Comparison of ENCODE assay signal across 22 cellular contexts in the genomic region with DNA sequence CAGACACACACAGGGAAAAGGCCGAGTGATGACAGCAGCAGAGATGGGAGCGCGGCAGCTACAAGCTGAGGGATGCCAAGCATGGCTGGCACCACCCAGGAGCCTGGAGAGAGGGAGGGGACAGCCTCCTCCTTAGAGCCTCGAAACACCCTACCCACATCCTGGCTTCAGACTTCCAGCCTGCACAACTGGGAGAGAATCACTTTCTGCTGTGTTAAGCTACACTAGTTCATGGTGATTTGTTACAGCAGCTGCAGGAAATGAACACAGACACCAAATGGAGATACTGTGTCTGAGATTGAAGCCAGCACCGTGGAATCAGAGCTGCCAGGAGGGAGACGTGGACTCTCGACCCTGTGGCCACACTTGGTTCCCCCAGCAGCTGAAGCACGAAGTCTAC. TPM values are rescaled to one million over a fixed set of nuclear protein-coding genes. Genes with fewer than 3 reads are reported as not detected.
A peak's percentile ranks its signal among the peaks of the same experiment; 100 is the strongest.
DNase-seq lines count a peak whose midpoint lies in the region; ATAC-seq and TF ChIP-seq lines count a peak whose summit lies in the region.
"Had no signal": no experiment of that assay in that cellular context is flagged by ENCODE, and none has a peak within 500 bp of the region (broad histone marks: within the 10 kb centered on the region; RNA-seq: fewer than 3 reads in every experiment).

No MANE protein-coding gene starts in this region.

- peaks cover 7% of the 10 kb centered on the region for H3K4me1 ChIP-seq in smooth muscle cell (ENCODE audit: low read depth)
- H3K4me1 ChIP-seq: uterus had no signal

- H3F3A ChIP-seq in smooth muscle cell (ENCODE audit: low read depth), result peaks cover 27% of the 10 kb centered on the region

- H3K9me3 Mint-ChIP-seq in activated CD8-positive, alpha-beta memory T cell treated with anti-CD3 and anti-CD28 coated beads, Interleukin-2, amount 10 ng/mL, durations not matched to agents 7 days and 5 days (ENCODE audit: low read depth), result no peaks in the 10 kb centered on the region
- H3K9me3 Mint-ChIP-seq in mesothelial cell of epicardium, result no peaks in the 10 kb centered on the region
- H3K9me3 Mint-ChIP-seq: CD4-positive, alpha-beta memory T cell; stimulated activated naive CD8-positive, alpha-beta T cell treated with anti-CD3 and anti-CD28 coated beads, Interleukin-15, amount 100 ng/mL, for 72 hours had no signal

- H3K36me3 Mint-ChIP-seq in activated CD8-positive, alpha-beta memory T cell treated with anti-CD3 and anti-CD28 coated beads, Interleukin-2, amount 10 ng/mL, durations not matched to agents 7 days and 5 days, result no peaks in the 10 kb centered on the region
- no peaks in the 10 kb centered on the region for H3K36me3 Mint-ChIP-seq in mesothelial cell of epicardium
- H3K36me3 Mint-ChIP-seq: activated naive CD8-positive, alpha-beta T cell; CD4-positive, alpha-beta memory T cell had no signal

- H3K27ac ChIP-seq in smooth muscle cell (ENCODE audit: low read depth), result no peak overlapping the region
- H3K27ac ChIP-seq: cardiac muscle cell, KMS-11, uterus had no signal

- no peaks in the 10 kb centered on the region for H3K79me2 ChIP-seq in smooth muscle cell (ENCODE audit: low read depth)

- no peak overlapping the region for H2AFZ ChIP-seq in smooth muscle cell (ENCODE audit: low read depth)

- H3K27ac Mint-ChIP-seq in activated CD8-positive, alpha-beta memory T cell treated with anti-CD3 and anti-CD28 coated beads, Interleukin-2, amount 10 ng/mL, durations not matched to agents 7 days and 5 days, result peak overlapping the region; percentile 3
- peak overlapping the region; percentile 13 for H3K27ac Mint-ChIP-seq in mesothelial cell of epicardium
- H3K27ac Mint-ChIP-seq: activated naive CD8-positive, alpha-beta T cell; progenitor cell of endocrine pancreas; stimulated activated naive CD8-positive, alpha-beta T cell treated with anti-CD3 and anti-CD28 coated beads, Interleukin-15, amount 100 ng/mL, for 72 hours had no signal

- H4K20me1 ChIP-seq in smooth muscle cell (ENCODE audit: low read depth), result no peaks in the 10 kb centered on the region

- H3K4me3 ChIP-seq in smooth muscle cell, result no peak overlapping the region
- H3K4me3 ChIP-seq in MG63, result no peak overlapping the region
- H3K4me3 ChIP-seq: cardiac muscle cell, Peyer's patch, uterus had no signal

- no peaks in the 10 kb centered on the region for H3K27me3 Mint-ChIP-seq in activated CD8-positive, alpha-beta memory T cell treated with anti-CD3 and anti-CD28 coated beads, Interleukin-2, amount 10 ng/mL, durations not matched to agents 7 days and 5 days
- no peaks in the 10 kb centered on the region for H3K27me3 Mint-ChIP-seq in mesothelial cell of epicardium (ENCODE audit: low read depth)
- H3K27me3 Mint-ChIP-seq: activated naive CD8-positive, alpha-beta T cell; CD4-positive, alpha-beta memory T cell had no signal

- H3K4me1 Mint-ChIP-seq in activated CD8-positive, alpha-beta memory T cell treated with anti-CD3 and anti-CD28 coated beads, Interleukin-2, amount 10 ng/mL, durations not matched to agents 7 days and 5 days, result peaks cover 68% of the 10 kb centered on the region
- peaks cover 43% of the 10 kb centered on the region for H3K4me1 Mint-ChIP-seq in mesothelial cell of epicardium

- CTCF ChIA-PET in activated CD8-positive, alpha-beta memory T cell treated with anti-CD3 and anti-CD28 coated beads, Interleukin-2, amount 10 ng/mL, durations not matched to agents 7 days and 5 days (lab: Charles Lee), result interaction anchor here (1.0 to 1.2 kb wide), 2 partner anchors 15 to 94 kb away, joined by 3 read pairs; no protein-coding TSS in a partner anchor

- ATAC-seq in activated CD8-positive, alpha-beta memory T cell treated with anti-CD3 and anti-CD28 coated beads, Interleukin-2, amount 10 ng/mL, durations not matched to agents 7 days and 5 days, result no peak
- ATAC-seq in HG02798 (IDR thresholded peaks at IDR 0.05; ENCODE audit: poor library complexity, unreplicated experiment), result no peak
- ATAC-seq: stimulated activated naive CD8-positive, alpha-beta T cell treated with anti-CD3 and anti-CD28 coated beads, Interleukin-15, amount 100 ng/mL, for 72 hours had no signal

- WGBS in smooth muscle cell (ENCODE audit: low lambda C conversion rate), result 46% methylated on average over 8 of the region's 8 CpGs

- no peaks in the 10 kb centered on the region for H3K36me3 ChIP-seq in smooth muscle cell (ENCODE audit: low read depth)
- H3K36me3 ChIP-seq in MG63, result no peaks in the 10 kb centered on the region
- H3K36me3 ChIP-seq: cardiac muscle cell, Peyer's patch, uterus had no signal

- H3K27me3 ChIP-seq in smooth muscle cell (ENCODE audit: low read depth) (no peaks in the 10 kb centered on the region), MG63 (no peaks in the 10 kb centered on the region)
- H3K27me3 ChIP-seq: cardiac muscle cell, Peyer's patch, uterus had no signal

- H3K9me3 ChIP-seq in smooth muscle cell (replicated peaks; ENCODE audit: low read depth), result no peaks in the 10 kb centered on the region
- H3K9me3 ChIP-seq in MG63, result no peaks in the 10 kb centered on the region
- H3K9me3 ChIP-seq: Peyer's patch, uterus had no signal

- H3K9ac ChIP-seq in smooth muscle cell (ENCODE audit: low read depth), result no peak overlapping the region
- H3K9ac ChIP-seq: KMS-11 had no signal

- H3K4me3 Mint-ChIP-seq in activated CD8-positive, alpha-beta memory T cell treated with anti-CD3 and anti-CD28 coated beads, Interleukin-2, amount 10 ng/mL, durations not matched to agents 7 days and 5 days, result no peak overlapping the region
- H3K4me3 Mint-ChIP-seq in mesothelial cell of epicardium, result no peak overlapping the region
- H3K4me3 Mint-ChIP-seq: activated naive CD8-positive, alpha-beta T cell; stimulated activated naive CD8-positive, alpha-beta T cell treated with anti-CD3 and anti-CD28 coated beads, Interleukin-15, amount 100 ng/mL, for 72 hours had no signal

- no peak for TF ChIP-seq CTCF in mesothelial cell of epicardium (IDR thresholded peaks at IDR 0.05; ENCODE audit: unreplicated experiment)
- TF ChIP-seq CTCF in smooth muscle cell (IDR thresholded peaks at IDR 0.05; ENCODE audit: borderline replicate concordance, insufficient read depth, poor library complexity, severe bottlenecking), result no peak

- no peak for DNase-seq in activated CD8-positive, alpha-beta memory T cell treated with anti-CD3 and anti-CD28 coated beads, Interleukin-2, amount 10 ng/mL, durations not matched to agents 7 days and 5 days
- no peak for DNase-seq in activated CD8-positive, alpha-beta memory T cell treated with anti-CD3 and anti-CD28 coated beads, Interleukin-2, amount 50 U/mL, for 48 hours
- DNase-seq in UCSD-AML1 (lab: John Stamatoyannopoulos, UW; ENCODE audit: unreplicated experiment) (peak; percentile 49), mesothelial cell of epicardium (ENCODE audit: low spot score in 2 of 2, unreplicated experiment in 2 of 2) (no peak), smooth muscle cell (lab: John Stamatoyannopoulos, UW; ENCODE audit: unreplicated experiment) (no peak), RKO (ENCODE audit: low spot score) (no peak), MG63 (no peak)
- DNase-seq: activated CD4-positive, CD25-positive, alpha-beta regulatory T cell; CD4-positive, alpha-beta memory T cell; effector CD8-positive, alpha-beta T cell; hypothalamus; NCI-H1105; NCI-H2171; NCI-H82; stimulated activated naive CD8-positive, alpha-beta T cell treated with anti-CD3 and anti-CD28 coated beads, Interleukin-15, amount 100 ng/mL, for 72 hours; uterus had no signal

- H3K4me2 ChIP-seq in smooth muscle cell, result peak overlapping the region; percentile 54
- H3K4me2 ChIP-seq: KMS-11 had no signal

RNA-seq across cellular contexts. Expression of a gene that starts 27.5 kb away (rescaled TPM):
- 10 to 100 TPM; 56.2 to 75.7 TPM for total RNA-seq in activated CD8-positive, alpha-beta memory T cell treated with anti-CD3 and anti-CD28 coated beads, Interleukin-2, amount 10 ng/mL, durations not matched to agents 7 days and 5 days
- total RNA-seq in mesothelial cell of epicardium (60.3 to 62.3 TPM (median 60.5 TPM) in 3 replicates), smooth muscle cell (106 and 120 TPM in 2 replicates)
- polyA plus RNA-seq in smooth muscle cell, result 70.8 and 72.6 TPM in 2 replicates
- 32.7 and 46.9 TPM in 2 replicates for total RNA-seq in MG63 (2014; rRNA removed; shearing (Covaris generic); ENCODE audit: low replicate concordance)
